In the genomic region with DNA sequence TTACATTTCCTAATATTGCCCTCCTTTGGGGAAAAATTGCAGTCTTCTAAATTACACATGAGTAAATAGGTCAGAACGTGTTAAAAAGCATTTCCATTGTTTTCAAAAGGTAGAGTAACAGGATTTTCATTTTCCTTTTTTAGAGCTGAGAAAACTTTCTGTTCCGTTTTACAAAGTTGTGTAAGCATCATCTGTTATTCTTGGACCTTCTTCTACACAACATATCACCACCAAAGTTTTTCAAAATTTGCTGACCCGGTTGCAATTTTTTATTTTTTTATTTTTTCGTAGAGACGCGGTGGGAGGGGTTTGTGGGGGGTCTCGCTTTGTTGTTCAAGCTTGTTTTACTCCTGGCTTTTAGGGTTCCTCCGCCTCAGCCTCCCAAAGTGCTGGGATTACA, we compare ENCODE assay signal across 1 cellular context.
TF ChIP-seq lines count a peak whose summit lies in the region.

No MANE protein-coding gene starts in this region.

TF ChIP-seq in endothelial cell of umbilical vein, 7 proteins besides CTCF, POLR2A, EP300 and RAD21 (continued from another document):
- TF ChIP-seq, protein P1, sequence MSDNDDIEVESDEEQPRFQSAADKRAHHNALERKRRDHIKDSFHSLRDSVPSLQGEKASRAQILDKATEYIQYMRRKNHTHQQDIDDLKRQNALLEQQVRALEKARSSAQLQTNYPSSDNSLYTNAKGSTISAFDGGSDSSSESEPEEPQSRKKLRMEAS (IDR thresholded peaks at IDR 0.05; ENCODE audit: insufficient read depth, insufficient read length): no peak
- no peak for TF ChIP-seq JUN (IDR thresholded peaks at IDR 0.05; ENCODE audit: borderline replicate concordance, insufficient read depth, insufficient read length, low read depth)
- TF ChIP-seq FOS (IDR thresholded peaks at IDR 0.05; ENCODE audit: borderline replicate concordance, insufficient read depth, low read length): no peak
- TF ChIP-seq GATA2 (IDR thresholded peaks at IDR 0.05; ENCODE audit: insufficient read depth, insufficient read length, low read depth, low read length): no peak
- no peak for TF ChIP-seq EZH2 (IDR thresholded peaks at IDR 0.05; ENCODE audit: borderline replicate concordance, low read depth, low read length, severe bottlenecking)
TF ChIP-seq in endothelial cell of umbilical vein: peak in this region for 0.
